ENCODE assay signal across 8 cellular contexts in genomic region chr2:216012830-216013079, GRCh38. TPM values are rescaled to one million over a fixed set of nuclear protein-coding genes. Genes with fewer than 3 reads are reported as not detected.
A peak's percentile ranks its signal among the peaks of the same experiment; 100 is the strongest.
DNase-seq lines count a peak whose midpoint lies in the region; ATAC-seq, FAIRE-seq and TF ChIP-seq lines count a peak whose summit lies in the region.

No MANE protein-coding gene starts in this region.

- TF ChIP-seq EP300 in suprapubic skin (IDR thresholded peaks at IDR 0.05), result no peak

- no peak for ATAC-seq in activated naive CD8-positive, alpha-beta T cell treated with anti-CD3 and anti-CD28 coated beads, Interleukin-2, amount 10 ng/mL, durations not matched to agents 7 days and 5 days (ENCODE audit: low read depth)
- peak; percentile 19 for ATAC-seq in left colon

- no peak for TF ChIP-seq CTCF in suprapubic skin (IDR thresholded peaks at IDR 0.05)

- intact Hi-C loops in left colon (cut with DNase I, micrococcal nuclease), result no loop called here

- peaks cover 2% of the 10 kb centered on the region for H3K36me3 Mint-ChIP-seq in T-helper 1 cell treated with Interleukin-12 subunit alpha and Interleukin-12 subunit beta and Interleukin-4 antibody, amounts not matched to agents 30 μg/mL and 1 μg/mL, for 36 hours (ENCODE audit: low read depth)
- peaks cover 2% of the 10 kb centered on the region for H3K36me3 Mint-ChIP-seq in activated naive CD8-positive, alpha-beta T cell treated with anti-CD3 and anti-CD28 coated beads, Interleukin-2, amount 10 ng/mL, durations not matched to agents 7 days and 5 days

- peak overlapping the region; percentile 86 for H3K4me3 Mint-ChIP-seq in T-helper 1 cell treated with Interleukin-12 subunit alpha and Interleukin-12 subunit beta and Interleukin-4 antibody, amounts not matched to agents 30 μg/mL and 1 μg/mL, for 36 hours
- peak overlapping the region; percentile 90 for H3K4me3 Mint-ChIP-seq in activated naive CD8-positive, alpha-beta T cell treated with anti-CD3 and anti-CD28 coated beads, Interleukin-2, amount 10 ng/mL, durations not matched to agents 7 days and 5 days

- in situ Hi-C loops in ACHN (cut with HindIII; ENCODE audit: low pct_ligation_motif_present, low pct_unique_long_range_greater_than_20kb, low sequenced_read_pairs), result no loop called here

- H3K27ac Mint-ChIP-seq in T-helper 1 cell treated with Interleukin-12 subunit alpha and Interleukin-12 subunit beta and Interleukin-4 antibody, amounts not matched to agents 30 μg/mL and 1 μg/mL, for 36 hours, result peak overlapping the region; percentile 45
- peak overlapping the region; percentile 48 for H3K27ac Mint-ChIP-seq in activated naive CD8-positive, alpha-beta T cell treated with anti-CD3 and anti-CD28 coated beads, Interleukin-2, amount 10 ng/mL, durations not matched to agents 7 days and 5 days

- POLR2A ChIA-PET in activated naive CD8-positive, alpha-beta T cell treated with anti-CD3 and anti-CD28 coated beads, Interleukin-2, amount 10 ng/mL, durations not matched to agents 7 days and 5 days (lab: Charles Lee), result interaction anchor here (0.6 kb wide), 1 partner anchor 264 kb away, joined by 3 read pairs; no protein-coding TSS in a partner anchor

- 6% methylated on average over 6 of the region's 6 CpGs for WGBS in suprapubic skin

- H3K4me1 ChIP-seq in suprapubic skin, result peaks cover 16% of the 10 kb centered on the region

- no peaks in the 10 kb centered on the region for H3K27me3 ChIP-seq in suprapubic skin

- TF ChIP-seq POLR2A in suprapubic skin (IDR thresholded peaks at IDR 0.05) (no peak), GM12891 (IDR thresholded peaks at IDR 0.05; ENCODE audit: low read depth, low read length) (no peak)

- H3K9me3 Mint-ChIP-seq in T-helper 1 cell treated with Interleukin-12 subunit alpha and Interleukin-12 subunit beta and Interleukin-4 antibody, amounts not matched to agents 30 μg/mL and 1 μg/mL, for 36 hours, result no peaks in the 10 kb centered on the region
- no peaks in the 10 kb centered on the region for H3K9me3 Mint-ChIP-seq in activated naive CD8-positive, alpha-beta T cell treated with anti-CD3 and anti-CD28 coated beads, Interleukin-2, amount 10 ng/mL, durations not matched to agents 7 days and 5 days

- H3K4me3 ChIP-seq in suprapubic skin, result peak overlapping the region; percentile 80

- FAIRE-seq in GM12891 (lab: Jason Lieb, UNC), result no peak

- H3K36me3 ChIP-seq in suprapubic skin, result no peaks in the 10 kb centered on the region

- DNase-seq in T-helper 1 cell (no peak), left colon (no peak), suprapubic skin (ENCODE audit: low spot score in 2 of 2) (no peak), GM12891 (ENCODE audit: insufficient read length, low spot score) (no peak), midbrain (lab: John Stamatoyannopoulos, UW) (no peak), ACHN (no peak)
- no peak for DNase-seq in activated naive CD8-positive, alpha-beta T cell treated with anti-CD3 and anti-CD28 coated beads, Interleukin-2, amount 10 ng/mL, durations not matched to agents 7 days and 5 days

- H3K4me1 Mint-ChIP-seq in T-helper 1 cell treated with Interleukin-12 subunit alpha and Interleukin-12 subunit beta and Interleukin-4 antibody, amounts not matched to agents 30 μg/mL and 1 μg/mL, for 36 hours (ENCODE audit: low read depth), result peaks cover 39% of the 10 kb centered on the region
- H3K4me1 Mint-ChIP-seq in activated naive CD8-positive, alpha-beta T cell treated with anti-CD3 and anti-CD28 coated beads, Interleukin-2, amount 10 ng/mL, durations not matched to agents 7 days and 5 days, result peaks cover 40% of the 10 kb centered on the region

- H3K27me3 Mint-ChIP-seq in T-helper 1 cell treated with Interleukin-12 subunit alpha and Interleukin-12 subunit beta and Interleukin-4 antibody, amounts not matched to agents 30 μg/mL and 1 μg/mL, for 36 hours (ENCODE audit: low read depth), result peaks cover 6% of the 10 kb centered on the region
- H3K27me3 Mint-ChIP-seq in activated naive CD8-positive, alpha-beta T cell treated with anti-CD3 and anti-CD28 coated beads, Interleukin-2, amount 10 ng/mL, durations not matched to agents 7 days and 5 days, result no peaks in the 10 kb centered on the region

- no peaks in the 10 kb centered on the region for H3K9me3 ChIP-seq in suprapubic skin

- H3K27ac ChIP-seq in suprapubic skin, result peak overlapping the region; percentile 93

TF ChIP-seq in GM12891, 5 proteins besides CTCF, POLR2A, EP300 and RAD21:
- no peak for TF ChIP-seq POLR2AphosphoS5 (IDR thresholded peaks at IDR 0.05; ENCODE audit: low read depth, low read length)
- TF ChIP-seq SPI1 (IDR thresholded peaks at IDR 0.05; ENCODE audit: low read depth, low read length), result no peak
- no peak for TF ChIP-seq PAX5 (IDR thresholded peaks at IDR 0.05; ENCODE audit: insufficient read depth, low read length, severe bottlenecking)
- no peak for TF ChIP-seq TAF1 (IDR thresholded peaks at IDR 0.05; ENCODE audit: low read depth, low read length)
- no peak for TF ChIP-seq POU2F2 (IDR thresholded peaks at IDR 0.05; ENCODE audit: low read depth, low read length)

RNA-seq across cellular contexts. Expression of gene MREG, which starts 0.6 kb away (rescaled TPM):
- 1 to 10 TPM; 7.0 to 8.5 TPM for total RNA-seq in activated naive CD8-positive, alpha-beta T cell treated with anti-CD3 and anti-CD28 coated beads, Interleukin-2, amount 10 ng/mL, durations not matched to agents 7 days and 5 days
- total RNA-seq in left colon (10 to 100 TPM in 1 of 2 donors, 1 to 10 TPM in 1; 8.9 to 12.4 TPM), suprapubic skin (10 to 100 TPM; 26.1 to 37.3 (median 29.7) TPM)
- 24.3 TPM for polyA plus RNA-seq in GM12891 (2012; ENCODE audit: low read depth, missing spikeins)
